2 cellular contexts compared by ENCODE assay signal in genomic region chr1:39489567-39490239, GRCh38.
TF ChIP-seq lines count a peak whose summit lies in the region.

No MANE protein-coding gene starts in this region.

TF ChIP-seq in IMR-90, 13 proteins besides CTCF, POLR2A, EP300 and RAD21:
- TF ChIP-seq MXI1 (IDR thresholded peaks at IDR 0.05; ENCODE audit: borderline replicate concordance, low read depth, low read length), result no peak
- no peak for TF ChIP-seq ELK1 (IDR thresholded peaks at IDR 0.05; ENCODE audit: borderline replicate concordance, low read depth, low read length)

TF ChIP-seq in GM12878, 131 proteins besides CTCF, POLR2A, EP300 and RAD21:
- TF ChIP-seq RAD51 (IDR thresholded peaks at IDR 0.05) (no peak), POLR2AphosphoS5 (IDR thresholded peaks at IDR 0.05; ENCODE audit: low read length) (peak; percentile 51), IRF5 (IDR thresholded peaks at IDR 0.05; ENCODE audit: borderline replicate concordance) (no peak), NFIC (IDR thresholded peaks at IDR 0.05; ENCODE audit: low read depth, low read length) (no peak)
